23 cellular contexts compared by ENCODE assay signal in the genomic region with DNA sequence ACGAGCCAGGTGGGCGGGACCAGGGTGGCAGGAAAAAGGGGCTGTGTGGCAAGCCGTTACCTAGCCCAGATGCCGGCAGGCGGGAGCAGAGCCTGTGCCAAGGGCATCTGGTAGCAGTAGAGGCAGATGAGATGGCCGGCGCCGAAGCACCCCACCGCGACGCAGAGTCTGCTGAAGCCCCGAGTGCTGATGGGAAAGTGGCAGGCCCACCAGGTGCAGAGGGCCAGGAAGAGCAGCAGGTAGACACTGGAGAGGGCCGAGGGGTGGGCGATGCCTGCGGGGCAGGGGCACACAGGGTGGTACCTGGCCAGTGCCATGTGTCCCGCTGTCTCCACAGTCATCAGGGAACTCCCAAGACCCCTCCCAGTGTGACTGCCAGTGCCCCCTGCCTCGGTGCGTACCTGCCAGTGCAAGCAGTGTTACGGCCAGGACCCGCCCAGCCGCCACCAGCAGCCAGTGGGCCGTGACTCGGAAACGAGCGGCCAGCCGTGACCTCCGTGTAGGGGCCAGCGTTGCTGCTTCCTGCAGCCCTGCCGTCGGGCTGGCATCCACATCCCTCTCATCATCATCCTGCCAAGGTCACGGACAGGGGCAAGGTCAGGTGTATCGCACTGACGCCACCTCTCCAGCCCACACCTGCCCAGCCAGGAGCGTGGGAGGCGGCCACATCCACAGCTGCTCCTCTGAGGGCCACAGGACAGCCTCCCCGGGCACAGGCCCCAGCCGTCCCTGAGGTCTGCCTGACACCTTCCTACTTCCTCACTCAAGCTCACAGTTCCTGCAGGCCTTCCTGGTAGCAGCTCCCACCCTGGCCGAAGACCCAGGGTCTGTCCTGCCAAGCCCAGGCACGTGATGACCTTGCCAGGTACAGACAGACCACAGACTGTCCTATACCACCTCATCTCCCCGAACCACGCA. TPM values are rescaled to one million over a fixed set of nuclear protein-coding genes. Genes with fewer than 3 reads are reported as not detected.
DNase-seq lines count a peak whose midpoint lies in the region; TF ChIP-seq lines count a peak whose summit lies in the region.
"Had no signal": no experiment of that assay in that cellular context is flagged by ENCODE, and none has a peak within 500 bp of the region (broad histone marks: within the 10 kb centered on the region; RNA-seq: fewer than 3 reads in every experiment).

No MANE protein-coding gene starts in this region.

- no peak for TF ChIP-seq POLR2A in spleen (IDR thresholded peaks at IDR 0.05)

- H3K27me3 ChIP-seq in esophagus (ENCODE audit: control insufficient read depth in 1 of 2, insufficient read depth in 2 of 2, low read length in 2 of 2) (no peaks in the 10 kb centered on the region), spleen (replicated peaks in 1 of 7) (no peaks in the 10 kb centered on the region)
- no peaks in the 10 kb centered on the region for H3K27me3 ChIP-seq in effector memory CD4-positive, alpha-beta T cell (replicated peaks; ENCODE audit: control insufficient read depth, insufficient read depth, low read length, poor library complexity, severe bottlenecking)
- H3K27me3 ChIP-seq: body of pancreas, transverse colon had no signal

- WGBS in esophagus, 2 donors = 75 to 76% methylated on average over 40 to 41 of the region's 41 CpGs
- 68 to 81% (median 72%) methylated on average over 30 to 41 of the region's 41 CpGs for WGBS in spleen, 5 donors

- H3K4me3 ChIP-seq in OCI-LY7 (ENCODE audit: low read depth, low read length, poor library complexity, severe bottlenecking) = no peak overlapping the region
- H3K4me3 ChIP-seq in esophagus (ENCODE audit: low read depth in 1 of 2, low read length in 2 of 2) = no peak overlapping the region
- peak overlapping the region in 1 of 8 donors; percentile 17 for H3K4me3 ChIP-seq in spleen
- no peak overlapping the region for H3K4me3 ChIP-seq in effector memory CD4-positive, alpha-beta T cell (ENCODE audit: insufficient read depth, low read depth, low read length, poor library complexity, severe bottlenecking)
- H3K4me3 ChIP-seq: body of pancreas, HAP-1, transverse colon had no signal

- H2AFZ ChIP-seq in OCI-LY7 (ENCODE audit: low read length) = no peak overlapping the region

- intact Hi-C loops in OCI-LY7 (cut with micrococcal nuclease; ENCODE audit: unreplicated experiment) (loop anchor here (5.0 kb wide), 2 partner anchors 434 to 479 kb away; a partner anchor contains a TSS), spleen (cut with DNase I; ENCODE audit: low total_unique reads) (loop anchor here (5.0 to 10.0 kb wide), 2 partner anchors 429 to 476 kb away; a partner anchor contains a TSS)

- no peaks in the 10 kb centered on the region for H3K79me2 ChIP-seq in OCI-LY7 (ENCODE audit: insufficient read depth, low read depth, low read length)

- CTCF ChIA-PET in OCI-LY7 (lab: Charles Lee; ENCODE audit: unreplicated experiment) = interaction anchor here (0.7 to 0.9 kb wide), 2 partner anchors 31 to 57 kb away, joined by 3 read pairs; no protein-coding TSS in a partner anchor

- peaks cover 27% of the 10 kb centered on the region for H3K4me1 ChIP-seq in OCI-LY7 (ENCODE audit: insufficient read depth, low read length, poor library complexity, severe bottlenecking)
- H3K4me1 ChIP-seq in esophagus (ENCODE audit: control insufficient read depth in 2 of 2, insufficient read depth in 2 of 2, low read length in 1 of 2) = peaks cover 2 to 25% of the 10 kb centered on the region in 2 donors
- peaks cover 10 to 55% (median 39%) of the 10 kb centered on the region in 6 donors for H3K4me1 ChIP-seq in spleen
- peaks cover 10% of the 10 kb centered on the region for H3K4me1 ChIP-seq in effector memory CD4-positive, alpha-beta T cell (ENCODE audit: control insufficient read depth, insufficient read depth, low read length, poor library complexity, severe bottlenecking)
- H3K4me1 ChIP-seq: HAP-1 had no signal

- TF ChIP-seq CTCF in OCI-LY7 (conservative IDR thresholded peaks at IDR 0.05; ENCODE audit: low read length) (no peak), spleen (IDR thresholded peaks at IDR 0.05 in 8 of 11, conservative IDR thresholded peaks at IDR 0.05 in 3 of 11) (peak in 1 of 11 experiments; percentile 10)

- H3K27ac ChIP-seq in OCI-LY7 (ENCODE audit: low read depth, low read length, poor library complexity, severe bottlenecking) = no peak overlapping the region
- peak overlapping the region; percentile 37 to 77 for H3K27ac ChIP-seq in esophagus (ENCODE audit: low read depth in 2 of 2, low read length in 1 of 2)
- H3K27ac ChIP-seq in spleen = peak overlapping the region; percentile 55 to 86 (median 78)
- no peak overlapping the region for H3K27ac ChIP-seq in effector memory CD4-positive, alpha-beta T cell (ENCODE audit: insufficient read depth, low read length, poor library complexity, severe bottlenecking)
- H3K27ac ChIP-seq: body of pancreas had no signal

- H3K9me3 ChIP-seq in OCI-LY7 (ENCODE audit: low read length) (no peaks in the 10 kb centered on the region), esophagus (ENCODE audit: control insufficient read depth in 2 of 2, insufficient read depth in 1 of 2, low read depth in 1 of 2, low read length in 1 of 2) (no peaks in the 10 kb centered on the region), spleen (no peaks in the 10 kb centered on the region)
- H3K9me3 ChIP-seq in effector memory CD4-positive, alpha-beta T cell (ENCODE audit: control insufficient read depth, low read length) = no peaks in the 10 kb centered on the region
- H3K9me3 ChIP-seq: body of pancreas, HAP-1, transverse colon had no signal

- POLR2A ChIA-PET in OCI-LY7 (lab: Charles Lee) = no interaction called here

- H3K36me3 ChIP-seq in OCI-LY7 (ENCODE audit: insufficient read depth, low read length) (peaks cover 27% of the 10 kb centered on the region; the same call in 1 of the 2 replicates), esophagus (ENCODE audit: control insufficient read depth in 2 of 2, insufficient read depth in 2 of 2, low read length in 1 of 2) (peaks cover 2 to 61% of the 10 kb centered on the region in 2 donors), spleen (peaks cover 0 to 97% (median 60%) of the 10 kb centered on the region in 6 donors)
- peaks cover 59% of the 10 kb centered on the region for H3K36me3 ChIP-seq in effector memory CD4-positive, alpha-beta T cell (ENCODE audit: control insufficient read depth, insufficient read depth, low read length)

- H3K9me2 ChIP-seq in OCI-LY7 (ENCODE audit: insufficient read depth, low read length) = no peaks in the 10 kb centered on the region

- no peaks in the 10 kb centered on the region; the same call in 1 of the 2 replicates for H4K20me1 ChIP-seq in OCI-LY7 (ENCODE audit: insufficient read depth, low read length)

- DNase-seq in DMS 273 (lab: John Stamatoyannopoulos, UW; ENCODE audit: unreplicated experiment) (peak; percentile 49), DMS 273 treated with DMSO at 0.1 percent for 48 hours (lab: John Stamatoyannopoulos, UW) (no peak), OCI-LY7 (ENCODE audit: low spot score) (peak; percentile 34), spleen (peak; percentile 90), amygdala (lab: John Stamatoyannopoulos, UW) (no peak)
- DNase-seq in effector memory CD4-positive, alpha-beta T cell = no peak
- DNase-seq in activated effector memory CD4-positive, alpha-beta T cell treated with anti-CD3 and anti-CD28 coated beads, Interleukin-2, amount 50 U/mL, for 16 hours = no peak
- DNase-seq: 8988T; activated CD4-positive, alpha-beta T cell treated with anti-CD3 and anti-CD28 coated beads, Interleukin-2, amount 50 U/mL, for 48 hours; activated CD8-positive, alpha-beta memory T cell treated with anti-CD3 and anti-CD28 coated beads, Interleukin-2, amount 50 U/mL, for 4 hours; activated effector memory CD4-positive, alpha-beta T cell treated with Interleukin-2 at 50 U/mL for 16 hours; activated naive CD8-positive, alpha-beta T cell treated with anti-CD3 and anti-CD28 coated beads, Interleukin-2, amount 50 U/mL, for 24 hours; body of pancreas; CD8-positive, alpha-beta memory T cell; foreskin fibroblast; immature natural killer cell; left ventricle myocardium superior; NCI-H187 treated with DMSO at 0.1 percent for 48 hours; OCI-M1; transverse colon had no signal

- no peak overlapping the region for H3K4me2 ChIP-seq in OCI-LY7 (ENCODE audit: low read length)

- no TSS peak for BruUV-seq in OCI-LY7 (replicated peaks; lab: Mats Ljungman, UMichigan)

RNA-seq across cellular contexts. Expression of a gene that starts 32.1 kb away (rescaled TPM):
- total RNA-seq in OCI-LY7 (2014; rRNA removed; shearing (Covaris generic)) = 18.5 and 21.9 TPM in 2 replicates
- total RNA-seq in OCI-LY7 (2022) (23.3 and 24.4 TPM in 2 replicates), spleen (10 to 100 TPM in 4 of 7 donors, 1 to 10 TPM in 3; 7.2 to 28.2 (median 11.7) TPM)
- polyA plus RNA-seq in esophagus (10 to 100 TPM; 10.4 to 11.0 TPM), spleen (10 to 100 TPM; 16.6 to 24.5 (median 16.8) TPM)

RNA-seq across cellular contexts. Expression of a gene that starts 32.2 kb away (rescaled TPM):
- 39.2 and 52.4 TPM in 2 replicates for total RNA-seq in OCI-LY7 (2014; rRNA removed; shearing (Covaris generic))
- 40.3 and 56.2 TPM in 2 replicates for total RNA-seq in OCI-LY7 (2022)
- 10 to 100 TPM in 1 of 2 donors, 1 to 10 TPM in 1; 5.2 to 11.7 TPM for polyA plus RNA-seq in esophagus
- 100 to 1,000 TPM in 3 of 7 donors, 10 to 100 TPM in 4; 63.7 to 135 (median 99.1) TPM for total RNA-seq in spleen
- 100 to 1,000 TPM in 1 of 3 donors, 10 to 100 TPM in 2; 55.7 to 132 (median 75.1) TPM for polyA plus RNA-seq in spleen

RNA-seq across cellular contexts. Expression of a gene that starts 46.6 kb away (rescaled TPM):
- total RNA-seq in OCI-LY7 (2014; rRNA removed; shearing (Covaris generic)) = 123 and 144 TPM in 2 replicates
- total RNA-seq in OCI-LY7 (2022) = 154 and 157 TPM in 2 replicates
- polyA plus RNA-seq in esophagus = 100 to 1,000 TPM; 102 to 172 TPM
- total RNA-seq in spleen = 100 to 1,000 TPM; 154 to 249 (median 199) TPM
- polyA plus RNA-seq in spleen = 100 to 1,000 TPM; 145 to 385 (median 371) TPM

RNA-seq across cellular contexts. Expression of a gene that starts 52.1 kb away (rescaled TPM):
- 2.4 and 3.1 TPM in 2 replicates for total RNA-seq in OCI-LY7 (2014; rRNA removed; shearing (Covaris generic))
- total RNA-seq in OCI-LY7 (2022) = 1.6 and 3.3 TPM in 2 replicates
- under 1 TPM; 0.24 to 0.28 TPM for polyA plus RNA-seq in esophagus
- total RNA-seq in spleen = 1 to 10 TPM; 4.8 to 7.6 (median 6.0) TPM
- 1 to 10 TPM; 5.6 to 7.8 (median 7.1) TPM for polyA plus RNA-seq in spleen
- total RNA-seq: chondrocyte had no signal

Comparison
In these comparisons a context has a peak if more than half of its experiments do, and no peak if none do; other contexts are left out.
1. DNase-seq: peak in DMS 273 (single experiment), OCI-LY7 (single experiment) and spleen (single experiment); none in DMS 273 treated with DMSO at 0.1 percent for 48 hours (single experiment), amygdala (0 of 56), effector memory CD4-positive, alpha-beta T cell (0 of 3) and activated effector memory CD4-positive, alpha-beta T cell treated with anti-CD3 and anti-CD28 coated beads, Interleukin-2, amount 50 U/mL, for 16 hours (single experiment).
2. H3K27ac ChIP-seq: peak in esophagus (2 of 2) and spleen (8 of 8); none in OCI-LY7 (single experiment) and effector memory CD4-positive, alpha-beta T cell (single experiment).